9 cellular contexts compared by ENCODE assay signal in the genomic region with DNA sequence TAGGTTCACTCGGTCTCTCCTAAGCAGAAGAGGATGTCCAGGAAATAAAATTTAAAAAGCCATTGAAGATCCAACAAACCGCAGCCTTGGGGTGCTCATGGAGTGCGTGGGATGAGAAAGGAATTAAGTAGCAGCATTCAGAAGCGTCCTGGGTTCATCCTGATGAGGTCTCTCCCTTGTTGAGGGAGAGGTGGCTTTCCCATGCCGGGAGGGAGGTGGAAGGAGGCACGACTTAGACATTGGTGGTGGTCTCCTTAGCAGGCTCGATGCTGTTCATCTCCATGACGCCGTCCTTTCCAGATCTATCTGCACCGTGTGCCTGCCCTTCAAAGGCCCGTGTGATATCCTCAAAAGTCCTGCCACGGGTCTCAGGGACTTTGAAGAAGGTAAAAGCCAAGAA. TPM values are rescaled to one million over a fixed set of nuclear protein-coding genes. Genes with fewer than 3 reads are reported as not detected.
A peak's percentile ranks its signal among the peaks of the same experiment; 100 is the strongest.
DNase-seq lines count a peak whose midpoint lies in the region; ATAC-seq and TF ChIP-seq lines count a peak whose summit lies in the region.
"Not testable (repeated sequence)": the region's sequence is repeated elsewhere in the genome, so short reads cannot be mapped to it uniquely, and the experiment has no call there.
"Had no signal": no experiment of that assay in that cellular context is flagged by ENCODE, and none has a peak within 500 bp of the region (broad histone marks: within the 10 kb centered on the region; RNA-seq: fewer than 3 reads in every experiment).

No MANE protein-coding gene starts in this region.

- H3K27me3 ChIP-seq in CD4-positive, alpha-beta T cell (ENCODE audit: control insufficient read depth, insufficient read depth, low read length); H9 (ENCODE audit: insufficient read depth, low read length): not testable (repeated sequence)

- peak overlapping the region; percentile 37 for H3K27ac Mint-ChIP-seq in CD4-positive, alpha-beta T cell
- peak overlapping the region in 2 of 3 experiments; percentile 81 to 96; a peak in 4 of 7 replicates for H3K27ac Mint-ChIP-seq in H9
- H3K27ac Mint-ChIP-seq in T-helper 2 cell treated with Interferon-gamma antibody and Interleukin-4, amounts not matched to agents 5 μg/mL and 100 μg/mL, for 36 hours; central memory CD8-positive, alpha-beta T cell (ENCODE audit: low read depth): not testable (repeated sequence)
- peak overlapping the region; percentile 74 for H3K27ac Mint-ChIP-seq in memory B cell
- peak overlapping the region in 9 of 10 donors; percentile 34 to 79 (median 61) for H3K27ac Mint-ChIP-seq in naive thymus-derived CD8-positive, alpha-beta T cell
- peak overlapping the region; percentile 89 for H3K27ac Mint-ChIP-seq in stimulated activated effector memory CD8-positive, alpha-beta T cell treated with anti-CD3 and anti-CD28 coated beads, Interleukin-12 subunit alpha, Interleukin-12 subunit beta, amount 100 ng/mL, for 72 hours

- CTCF ChIA-PET in CD4-positive, alpha-beta T cell (lab: Charles Lee): interaction anchor here (1.2 kb wide), 1 partner anchor 12 kb away, joined by 3 read pairs; no protein-coding TSS in a partner anchor

- not testable (repeated sequence) for H3K23ac ChIP-seq in H9 (ENCODE audit: insufficient read length, low read depth, low read length)

- not testable (repeated sequence) for H4K20me1 ChIP-seq in H9 (ENCODE audit: control insufficient read depth, insufficient read depth, insufficient read length)

- H4K91ac ChIP-seq in H9 (ENCODE audit: insufficient read length, low read depth, low read length): not testable (repeated sequence)

- H3K36me3 Mint-ChIP-seq in CD4-positive, alpha-beta T cell (ENCODE audit: low read depth): peaks cover 79% of the 10 kb centered on the region
- H3K36me3 Mint-ChIP-seq in H9 (ENCODE audit: insufficient read depth in 1 of 3, low read depth in 3 of 3): peaks cover 55 to 80% (median 80%) of the 10 kb centered on the region in 3 experiments
- peaks cover 71% of the 10 kb centered on the region for H3K36me3 Mint-ChIP-seq in T-helper 2 cell treated with Interferon-gamma antibody and Interleukin-4, amounts not matched to agents 5 μg/mL and 100 μg/mL, for 36 hours (ENCODE audit: low read depth)
- H3K36me3 Mint-ChIP-seq in central memory CD8-positive, alpha-beta T cell (ENCODE audit: insufficient read depth): peaks cover 77% of the 10 kb centered on the region
- H3K36me3 Mint-ChIP-seq in memory B cell: peaks cover 39% of the 10 kb centered on the region
- peaks cover 19 to 84% (median 44%) of the 10 kb centered on the region in 3 donors for H3K36me3 Mint-ChIP-seq in naive thymus-derived CD8-positive, alpha-beta T cell
- peaks cover 83% of the 10 kb centered on the region for H3K36me3 Mint-ChIP-seq in stimulated activated effector memory CD8-positive, alpha-beta T cell treated with anti-CD3 and anti-CD28 coated beads, Interleukin-12 subunit alpha, Interleukin-12 subunit beta, amount 100 ng/mL, for 72 hours

- not testable (repeated sequence) for H3K56ac ChIP-seq in H9 (ENCODE audit: insufficient read length, low read depth, low read length)

- H3K27ac ChIP-seq in CD4-positive, alpha-beta T cell (ENCODE audit: low read depth, low read length); H9 (ENCODE audit: insufficient read length, low read depth, low read length): not testable (repeated sequence)

- H3K4me2 ChIP-seq in H9 (ENCODE audit: insufficient read depth, insufficient read length, low read length): not testable (repeated sequence)

- H3K4ac ChIP-seq in H9 (ENCODE audit: low read depth, low read length): not testable (repeated sequence)

- POLR2A ChIA-PET in CD4-positive, alpha-beta T cell (lab: Charles Lee); naive thymus-derived CD8-positive, alpha-beta T cell (lab: Charles Lee): not testable (repeated sequence)

- not testable (repeated sequence) for H3K9me3 ChIP-seq in CD4-positive, alpha-beta T cell (ENCODE audit: control insufficient read depth, low read length); H9 (ENCODE audit: control insufficient read depth, low read depth, low read length)

- H3T11ph ChIP-seq in H9 (ENCODE audit: low read length): not testable (repeated sequence)

- H2BK12ac ChIP-seq in H9 (ENCODE audit: insufficient read length, low read depth, low read length): not testable (repeated sequence)

- WGBS in H9 (ENCODE audit: extremely low coverage, insufficient read length, low lambda C conversion rate): no CpG with 5 or more reads among the region's 12 CpGs

- not testable (repeated sequence) for H4K8ac ChIP-seq in H9 (replicated peaks; ENCODE audit: insufficient read length, low read depth, low read length)

- TF ChIP-seq CTCF in CD4-positive, alpha-beta T cell (IDR thresholded peaks at IDR 0.05); H9 (conservative IDR thresholded peaks at IDR 0.05): not testable (repeated sequence)

- peak overlapping the region; percentile 62 for H3K4me3 Mint-ChIP-seq in CD4-positive, alpha-beta T cell
- peak overlapping the region in 1 of 2 experiments; percentile 19; a peak in 1 of 5 replicates for H3K4me3 Mint-ChIP-seq in H9
- H3K4me3 Mint-ChIP-seq in T-helper 2 cell treated with Interferon-gamma antibody and Interleukin-4, amounts not matched to agents 5 μg/mL and 100 μg/mL, for 36 hours: peak overlapping the region; percentile 15
- H3K4me3 Mint-ChIP-seq in central memory CD8-positive, alpha-beta T cell: peak overlapping the region; percentile 25
- not testable (repeated sequence) for H3K4me3 Mint-ChIP-seq in memory B cell; stimulated activated effector memory CD8-positive, alpha-beta T cell treated with anti-CD3 and anti-CD28 coated beads, Interleukin-12 subunit alpha, Interleukin-12 subunit beta, amount 100 ng/mL, for 72 hours
- peak overlapping the region in 3 of 10 donors; percentile 19 to 27 (median 19) for H3K4me3 Mint-ChIP-seq in naive thymus-derived CD8-positive, alpha-beta T cell

- not testable (repeated sequence) for H3K23me2 ChIP-seq in H9 (ENCODE audit: insufficient read length, low read depth, low read length, poor library complexity, severe bottlenecking)

- not testable (repeated sequence) for H3K14ac ChIP-seq in H9 (ENCODE audit: insufficient read depth, low read length)

- not testable (repeated sequence) for H3K79me2 ChIP-seq in H9 (ENCODE audit: insufficient read depth, low read length)

- H2AK5ac ChIP-seq in H9 (ENCODE audit: insufficient read length, low read length): not testable (repeated sequence)

- H2AFZ ChIP-seq in H9 (ENCODE audit: low read length): not testable (repeated sequence)

- H2BK120ac ChIP-seq in H9 (ENCODE audit: low read depth, low read length, poor library complexity, severe bottlenecking): not testable (repeated sequence)

- peaks cover 66% of the 10 kb centered on the region for H3K4me1 Mint-ChIP-seq in CD4-positive, alpha-beta T cell (ENCODE audit: low read depth)
- peaks cover 31 to 35% of the 10 kb centered on the region in 2 experiments for H3K4me1 Mint-ChIP-seq in H9
- H3K4me1 Mint-ChIP-seq in T-helper 2 cell treated with Interferon-gamma antibody and Interleukin-4, amounts not matched to agents 5 μg/mL and 100 μg/mL, for 36 hours (ENCODE audit: low read depth): peaks cover 19% of the 10 kb centered on the region
- H3K4me1 Mint-ChIP-seq in central memory CD8-positive, alpha-beta T cell: peaks cover 39% of the 10 kb centered on the region
- H3K4me1 Mint-ChIP-seq in memory B cell: not testable (repeated sequence)
- peaks cover 20 to 50% (median 44%) of the 10 kb centered on the region in 4 donors for H3K4me1 Mint-ChIP-seq in naive thymus-derived CD8-positive, alpha-beta T cell
- peaks cover 52% of the 10 kb centered on the region for H3K4me1 Mint-ChIP-seq in stimulated activated effector memory CD8-positive, alpha-beta T cell treated with anti-CD3 and anti-CD28 coated beads, Interleukin-12 subunit alpha, Interleukin-12 subunit beta, amount 100 ng/mL, for 72 hours

- not testable (repeated sequence) for H2BK15ac ChIP-seq in H9 (ENCODE audit: low read depth, low read length)

- H3K4me1 ChIP-seq in H9 (ENCODE audit: insufficient read depth, low read length): not testable (repeated sequence)

- not testable (repeated sequence) for H3K27me3 Mint-ChIP-seq in CD4-positive, alpha-beta T cell; H9 (ENCODE audit: low read depth); T-helper 2 cell treated with Interferon-gamma antibody and Interleukin-4, amounts not matched to agents 5 μg/mL and 100 μg/mL, for 36 hours (ENCODE audit: low read depth); central memory CD8-positive, alpha-beta T cell; memory B cell; naive thymus-derived CD8-positive, alpha-beta T cell

- H3K9ac ChIP-seq in H9 (ENCODE audit: extremely low read depth, insufficient read length, low read length): not testable (repeated sequence)

- H3K79me1 ChIP-seq in H9 (ENCODE audit: insufficient read depth, low read depth, low read length, poor library complexity, severe bottlenecking): not testable (repeated sequence)

- DNase-seq in CD4-positive, alpha-beta T cell; H9; T-helper 2 cell treated with Interferon-gamma antibody and Interleukin-4, amounts not matched to agents 5 μg/mL and 100 μg/mL, for 36 hours (ENCODE audit: low spot score); central memory CD8-positive, alpha-beta T cell (ENCODE audit: low spot score in 2 of 2); memory B cell (ENCODE audit: low spot score in 2 of 2); naive thymus-derived CD8-positive, alpha-beta T cell; stimulated activated effector memory CD8-positive, alpha-beta T cell treated with anti-CD3 and anti-CD28 coated beads, Interleukin-12 subunit alpha, Interleukin-12 subunit beta, amount 100 ng/mL, for 72 hours (ENCODE audit: low spot score in 2 of 2): not testable (repeated sequence)
- DNase-seq in activated effector memory CD4-positive, alpha-beta T cell treated with anti-CD3 and anti-CD28 coated beads, Interleukin-2, amount 50 U/mL, for 16 hours: peak; percentile 63

- H3K9me3 Mint-ChIP-seq in CD4-positive, alpha-beta T cell; H9; T-helper 2 cell treated with Interferon-gamma antibody and Interleukin-4, amounts not matched to agents 5 μg/mL and 100 μg/mL, for 36 hours; central memory CD8-positive, alpha-beta T cell; memory B cell; naive thymus-derived CD8-positive, alpha-beta T cell; stimulated activated effector memory CD8-positive, alpha-beta T cell treated with anti-CD3 and anti-CD28 coated beads, Interleukin-12 subunit alpha, Interleukin-12 subunit beta, amount 100 ng/mL, for 72 hours: not testable (repeated sequence)

- H2BK20ac ChIP-seq in H9 (ENCODE audit: low read depth, low read length, poor library complexity, severe bottlenecking): not testable (repeated sequence)

- not testable (repeated sequence) for ATAC-seq in CD4-positive, alpha-beta T cell (ENCODE audit: poor library complexity); central memory CD8-positive, alpha-beta T cell (replicated peaks; ENCODE audit: extremely low read depth, poor library complexity, severe bottlenecking); memory B cell (ENCODE audit: low read depth); naive thymus-derived CD8-positive, alpha-beta T cell; stimulated activated effector memory CD8-positive, alpha-beta T cell treated with anti-CD3 and anti-CD28 coated beads, Interleukin-12 subunit alpha, Interleukin-12 subunit beta, amount 100 ng/mL, for 72 hours

- intact Hi-C loops in CD4-positive, alpha-beta T cell (cut with DNase I, micrococcal nuclease): not testable (repeated sequence)

- H3K18ac ChIP-seq in H9 (ENCODE audit: insufficient read length, low read depth, low read length): not testable (repeated sequence)

- not testable (repeated sequence) for H4K5ac ChIP-seq in H9 (ENCODE audit: insufficient read length, low read depth, low read length)

- not testable (repeated sequence) for H2BK5ac ChIP-seq in H9 (ENCODE audit: insufficient read length, low read length)

RNA-seq across cellular contexts. Expression of gene SLC2A3, which starts 14.8 kb away (rescaled TPM):
- 100 to 1,000 TPM; 929 to 939 TPM for total RNA-seq in CD4-positive, alpha-beta T cell
- total RNA-seq in H9 (2021): 569 and 581 TPM in 2 replicates
- total RNA-seq in naive thymus-derived CD8-positive, alpha-beta T cell: 100 to 1,000 TPM; 108 to 115 TPM
- 10 to 100 TPM; 47.6 to 88.0 (median 71.8) TPM for polyA plus RNA-seq in naive thymus-derived CD8-positive, alpha-beta T cell

RNA-seq across cellular contexts. Expression of gene SLC2A14, which starts 48.5 kb away (rescaled TPM):
- total RNA-seq in CD4-positive, alpha-beta T cell: under 1 TPM; 0.45 to 0.52 TPM
- 19.1 and 19.3 TPM in 2 replicates for total RNA-seq in H9 (2021)
- total RNA-seq in naive thymus-derived CD8-positive, alpha-beta T cell: not detected
- under 1 TPM in 1 of 3 donors, not detected in 2; 0.67 TPM for polyA plus RNA-seq in naive thymus-derived CD8-positive, alpha-beta T cell
- total RNA-seq: GM23248 had no signal
- polyA plus RNA-seq: GM23248 had no signal

Comparison
In these comparisons a context has a peak if more than half of its experiments do, and no peak if none do; other contexts are left out.
1. RNA of gene SLC2A14, which starts 48.5 kb away (total RNA-seq): 19.1 to 19.3 TPM in H9; 0.45 to 0.52 TPM in CD4-positive, alpha-beta T cell and not detected in naive thymus-derived CD8-positive, alpha-beta T cell; every median in the first group is over 10 times any median in the second.